In the genomic region with DNA sequence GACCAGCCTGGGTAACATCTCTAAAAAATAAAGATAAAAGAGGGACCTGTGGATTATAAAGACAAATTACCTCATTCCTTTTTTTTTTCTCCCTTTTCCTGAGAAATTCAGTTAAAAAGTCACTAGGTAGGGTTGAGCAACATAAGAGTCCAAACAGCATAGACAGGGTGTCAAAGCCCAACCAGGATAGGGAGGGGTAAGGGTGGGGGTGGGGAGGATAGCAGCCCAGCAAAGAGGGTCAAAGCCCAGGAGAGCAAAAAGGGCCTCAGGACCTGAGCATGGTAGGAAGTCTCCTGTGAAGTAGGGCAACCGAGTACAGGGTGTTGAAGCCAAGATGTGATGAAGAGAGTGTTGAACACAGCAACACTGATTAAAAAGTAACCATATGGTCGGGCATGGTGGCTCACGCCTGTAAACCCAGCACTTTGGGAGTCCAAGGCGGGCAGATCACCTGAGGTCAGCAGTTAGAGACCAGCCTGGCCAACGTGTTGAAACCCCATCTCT, we compare ENCODE assay signal across 19 cellular contexts. TPM values are rescaled to one million over a fixed set of nuclear protein-coding genes. Genes with fewer than 3 reads are reported as not detected.
DNase-seq lines count a peak whose midpoint lies in the region; ATAC-seq and TF ChIP-seq lines count a peak whose summit lies in the region.
"Had no signal": no experiment of that assay in that cellular context is flagged by ENCODE, and none has a peak within 500 bp of the region (broad histone marks: within the 10 kb centered on the region; RNA-seq: fewer than 3 reads in every experiment).

No MANE protein-coding gene starts in this region.

- POLR2A ChIA-PET in OCI-LY7 (lab: Charles Lee), result interaction anchor here (0.5 to 1.8 kb wide), 2 partner anchors 12 to 19 kb away, joined by 3 read pairs; no protein-coding TSS in a partner anchor
- POLR2A ChIA-PET in activated CD4-positive, alpha-beta memory T cell treated with anti-CD3 and anti-CD28 coated beads, Interleukin-2, amount 10 ng/mL, durations not matched to agents 7 days and 5 days (lab: Charles Lee), result no interaction called here

- H2AFZ ChIP-seq in GM23338 (peak overlapping the region; percentile 56; the same call in 1 of the 2 replicates), OCI-LY7 (ENCODE audit: low read length) (no peak overlapping the region)

- no TSS peak for BruUV-seq in OCI-LY7 (replicated peaks; lab: Mats Ljungman, UMichigan)

- H3K36me3 Mint-ChIP-seq in GM23338 (ENCODE audit: low read depth), result no peaks in the 10 kb centered on the region
- H3K36me3 Mint-ChIP-seq in stimulated activated naive B cell treated with anti-CD40 and anti-IgM and Interleukin-4, amounts not matched to agents 10 μg/mL and 1 μg/mL and 100 μg/mL, for 72 hours, result no peaks in the 10 kb centered on the region
- peaks cover 7% of the 10 kb centered on the region for H3K36me3 Mint-ChIP-seq in activated CD4-positive, alpha-beta memory T cell treated with anti-CD3 and anti-CD28 coated beads, Interleukin-2, amount 10 ng/mL, durations not matched to agents 7 days and 5 days (ENCODE audit: low read depth)
- H3K36me3 Mint-ChIP-seq: activated CD8-positive, alpha-beta memory T cell treated with anti-CD3 and anti-CD28 coated beads, Interleukin-2, amount 10 ng/mL, durations not matched to agents 7 days and 5 days; CD4-positive, CD25-positive, alpha-beta regulatory T cell had no signal

- TF ChIP-seq CTCF in GM23338 (conservative IDR thresholded peaks at IDR 0.05; ENCODE audit: low read depth in 2 of 2), result no peak
- no peak for TF ChIP-seq CTCF in body of pancreas (IDR thresholded peaks at IDR 0.05)
- TF ChIP-seq CTCF in right lobe of liver (IDR thresholded peaks at IDR 0.05), result no peak
- no peak for TF ChIP-seq CTCF in OCI-LY7 (conservative IDR thresholded peaks at IDR 0.05; ENCODE audit: low read length)
- TF ChIP-seq CTCF in uterus (IDR thresholded peaks at IDR 0.05), result no peak

- H3K4me2 ChIP-seq in GM23338 (no peak overlapping the region), OCI-LY7 (ENCODE audit: low read length) (no peak overlapping the region)

- no peaks in the 10 kb centered on the region for H3K9me2 ChIP-seq in GM23338 (ENCODE audit: insufficient read depth)
- no peaks in the 10 kb centered on the region for H3K9me2 ChIP-seq in OCI-LY7 (ENCODE audit: insufficient read depth, low read length)

- H3K27me3 ChIP-seq in GM23338 (ENCODE audit: insufficient read depth) (peaks cover 13% of the 10 kb centered on the region), body of pancreas (no peaks in the 10 kb centered on the region), right lobe of liver (no peaks in the 10 kb centered on the region), uterus (no peaks in the 10 kb centered on the region)
- H3K27me3 ChIP-seq: gastroesophageal sphincter had no signal

- H3K27ac ChIP-seq in GM23338 (ENCODE audit: low read depth), result no peak overlapping the region
- H3K27ac ChIP-seq in body of pancreas, result peak overlapping the region; percentile 70 to 88 (median 76)
- peak overlapping the region; percentile 83 to 93 (median 84) for H3K27ac ChIP-seq in right lobe of liver
- no peak overlapping the region for H3K27ac ChIP-seq in OCI-LY7 (ENCODE audit: low read depth, low read length, poor library complexity, severe bottlenecking)
- H3K27ac ChIP-seq in uterus, result no peak overlapping the region
- H3K27ac ChIP-seq: gastroesophageal sphincter had no signal

- H3K9me3 ChIP-seq in body of pancreas (no peaks in the 10 kb centered on the region), right lobe of liver (no peaks in the 10 kb centered on the region), OCI-LY7 (ENCODE audit: low read length) (no peaks in the 10 kb centered on the region), uterus (no peaks in the 10 kb centered on the region)
- H3K9me3 ChIP-seq: gastroesophageal sphincter had no signal

- no peak for DNase-seq in GM23338 (ENCODE audit: low spot score)
- DNase-seq in body of pancreas, result no peak
- DNase-seq in right lobe of liver, result peak in 2 of 3 donors; percentile 60 to 69
- DNase-seq in stimulated activated naive B cell treated with anti-CD40 and anti-IgM and Interleukin-4, amounts not matched to agents 10 μg/mL and 1 μg/mL and 100 μg/mL, for 72 hours, result no peak
- no peak for DNase-seq in NCI-H1105 (lab: John Stamatoyannopoulos, UW)
- DNase-seq in OCI-LY7 (ENCODE audit: low spot score), result no peak
- DNase-seq in activated CD4-positive, alpha-beta memory T cell treated with anti-CD3 and anti-CD28 coated beads, Interleukin-2, amount 10 ng/mL, durations not matched to agents 7 days and 5 days, result no peak
- no peak for DNase-seq in uterus
- DNase-seq: activated CD4-positive, alpha-beta T cell treated with anti-CD3 and anti-CD28 coated beads for 36 hours; activated CD8-positive, alpha-beta memory T cell treated with anti-CD3 and anti-CD28 coated beads, Interleukin-2, amount 10 ng/mL, durations not matched to agents 7 days and 5 days; CD4-positive, CD25-positive, alpha-beta regulatory T cell; left colon; NCI-H2029; NCI-H446 treated with DMSO at 0.1 percent for 48 hours; occipital lobe; stimulated activated CD4-positive, alpha-beta T cell treated with anti-CD3 and anti-CD28 coated beads, Interleukin-1b, Interleukin-23, amount 100 ng/mL, for 48 hours had no signal

- H3K27me3 Mint-ChIP-seq in GM23338 (ENCODE audit: insufficient read depth, low read depth, poor library complexity), result peaks cover under 1% of the 10 kb centered on the region
- H3K27me3 Mint-ChIP-seq in stimulated activated naive B cell treated with anti-CD40 and anti-IgM and Interleukin-4, amounts not matched to agents 10 μg/mL and 1 μg/mL and 100 μg/mL, for 72 hours, result no peaks in the 10 kb centered on the region
- H3K27me3 Mint-ChIP-seq in activated CD4-positive, alpha-beta memory T cell treated with anti-CD3 and anti-CD28 coated beads, Interleukin-2, amount 10 ng/mL, durations not matched to agents 7 days and 5 days, result no peaks in the 10 kb centered on the region
- H3K27me3 Mint-ChIP-seq: activated CD4-positive, alpha-beta T cell treated with anti-CD3 and anti-CD28 coated beads for 36 hours; activated CD8-positive, alpha-beta memory T cell treated with anti-CD3 and anti-CD28 coated beads, Interleukin-2, amount 10 ng/mL, durations not matched to agents 7 days and 5 days; activated T-helper 17 cell treated with anti-CD3 and anti-CD28 coated beads, Interleukin-2, amount 50 U/mL, for 72 hours; stimulated activated naive CD8-positive, alpha-beta T cell treated with anti-CD3 and anti-CD28 coated beads, Interleukin-15, Interleukin-2, amounts not matched to agents 100 ng/mL and 50 ng/mL, for 24 hours had no signal

- H3K36me3 ChIP-seq in GM23338 (ENCODE audit: insufficient read depth) (no peaks in the 10 kb centered on the region), body of pancreas (replicated peaks in 1 of 2; ENCODE audit: insufficient read depth in 1 of 2, low read depth in 2 of 2) (no peaks in the 10 kb centered on the region), right lobe of liver (no peaks in the 10 kb centered on the region), OCI-LY7 (ENCODE audit: insufficient read depth, low read length) (no peaks in the 10 kb centered on the region), uterus (no peaks in the 10 kb centered on the region)
- H3K36me3 ChIP-seq: gastroesophageal sphincter had no signal

- no peak overlapping the region for H3K4me3 Mint-ChIP-seq in GM23338
- no peak overlapping the region for H3K4me3 Mint-ChIP-seq in stimulated activated naive B cell treated with anti-CD40 and anti-IgM and Interleukin-4, amounts not matched to agents 10 μg/mL and 1 μg/mL and 100 μg/mL, for 72 hours
- H3K4me3 Mint-ChIP-seq in activated CD4-positive, alpha-beta memory T cell treated with anti-CD3 and anti-CD28 coated beads, Interleukin-2, amount 10 ng/mL, durations not matched to agents 7 days and 5 days, result no peak overlapping the region
- H3K4me3 Mint-ChIP-seq: activated CD4-positive, alpha-beta T cell treated with anti-CD3 and anti-CD28 coated beads for 36 hours; activated CD8-positive, alpha-beta memory T cell treated with anti-CD3 and anti-CD28 coated beads, Interleukin-2, amount 10 ng/mL, durations not matched to agents 7 days and 5 days; activated T-helper 17 cell treated with anti-CD3 and anti-CD28 coated beads, Interleukin-2, amount 50 U/mL, for 72 hours; CD4-positive, CD25-positive, alpha-beta regulatory T cell; stimulated activated naive CD8-positive, alpha-beta T cell treated with anti-CD3 and anti-CD28 coated beads, Interleukin-15, Interleukin-2, amounts not matched to agents 100 ng/mL and 50 ng/mL, for 24 hours had no signal

- H3K4me1 ChIP-seq in GM23338 (ENCODE audit: insufficient read depth) (no peaks in the 10 kb centered on the region), body of pancreas (peaks cover 48% of the 10 kb centered on the region), right lobe of liver (peaks cover 0 to 39% (median 15%) of the 10 kb centered on the region in 4 donors), OCI-LY7 (ENCODE audit: insufficient read depth, low read length, poor library complexity, severe bottlenecking) (peaks cover 17% of the 10 kb centered on the region), uterus (no peaks in the 10 kb centered on the region)

- ATAC-seq in GM23338 (no peak), body of pancreas (peak; percentile 68), right lobe of liver (peak; percentile 65 to 79 (median 71))
- ATAC-seq in stimulated activated naive B cell treated with anti-CD40 and anti-IgM and Interleukin-4, amounts not matched to agents 10 μg/mL and 1 μg/mL and 100 μg/mL, for 72 hours (replicated peaks), result no peak
- ATAC-seq: activated CD4-positive, alpha-beta T cell treated with anti-CD3 and anti-CD28 coated beads for 36 hours; activated CD8-positive, alpha-beta memory T cell treated with anti-CD3 and anti-CD28 coated beads, Interleukin-2, amount 10 ng/mL, durations not matched to agents 7 days and 5 days; activated T-helper 17 cell treated with anti-CD3 and anti-CD28 coated beads, Interleukin-2, amount 50 U/mL, for 72 hours; gastroesophageal sphincter; left colon had no signal

- H4K20me1 ChIP-seq in GM23338 (replicated peaks; ENCODE audit: insufficient read depth) (no peaks in the 10 kb centered on the region), OCI-LY7 (ENCODE audit: insufficient read depth, low read length) (no peaks in the 10 kb centered on the region)

- intact Hi-C loops in body of pancreas (cut with DNase I) (no loop called here), right lobe of liver (cut with DNase I) (loop anchor here in 1 of 2 donors (10.0 kb wide), 1 partner anchor 88 kb away; no protein-coding TSS in a partner anchor), OCI-LY7 (cut with micrococcal nuclease; ENCODE audit: unreplicated experiment) (no loop called here), uterus (cut with DNase I; ENCODE audit: low total_unique reads) (no loop called here)

- H3K4me3 ChIP-seq in GM23338 (no peak overlapping the region), body of pancreas (no peak overlapping the region), right lobe of liver (no peak overlapping the region), OCI-LY7 (ENCODE audit: low read depth, low read length, poor library complexity, severe bottlenecking) (no peak overlapping the region), uterus (no peak overlapping the region)
- H3K4me3 ChIP-seq: gastroesophageal sphincter had no signal

- peaks cover 6% of the 10 kb centered on the region for H3F3A ChIP-seq in GM23338 (replicated peaks; ENCODE audit: low read depth)

- no peak overlapping the region for H3K27ac Mint-ChIP-seq in GM23338
- peak overlapping the region; percentile 84 for H3K27ac Mint-ChIP-seq in stimulated activated naive B cell treated with anti-CD40 and anti-IgM and Interleukin-4, amounts not matched to agents 10 μg/mL and 1 μg/mL and 100 μg/mL, for 72 hours
- H3K27ac Mint-ChIP-seq in activated CD4-positive, alpha-beta memory T cell treated with anti-CD3 and anti-CD28 coated beads, Interleukin-2, amount 10 ng/mL, durations not matched to agents 7 days and 5 days, result no peak overlapping the region
- H3K27ac Mint-ChIP-seq: activated CD8-positive, alpha-beta memory T cell treated with anti-CD3 and anti-CD28 coated beads, Interleukin-2, amount 10 ng/mL, durations not matched to agents 7 days and 5 days; activated T-helper 17 cell treated with anti-CD3 and anti-CD28 coated beads, Interleukin-2, amount 50 U/mL, for 72 hours; stimulated activated naive CD8-positive, alpha-beta T cell treated with anti-CD3 and anti-CD28 coated beads, Interleukin-15, Interleukin-2, amounts not matched to agents 100 ng/mL and 50 ng/mL, for 24 hours had no signal

- CTCF ChIA-PET in OCI-LY7 (lab: Charles Lee; ENCODE audit: unreplicated experiment), result no interaction called here
- CTCF ChIA-PET in activated CD4-positive, alpha-beta memory T cell treated with anti-CD3 and anti-CD28 coated beads, Interleukin-2, amount 10 ng/mL, durations not matched to agents 7 days and 5 days (lab: Charles Lee), result no interaction called here

- TF ChIP-seq POLR2A in body of pancreas (IDR thresholded peaks at IDR 0.05) (no peak), right lobe of liver (IDR thresholded peaks at IDR 0.05) (no peak), uterus (IDR thresholded peaks at IDR 0.05) (no peak)

- 52 to 63% methylated on average over 5 of the region's 5 CpGs for WGBS in body of pancreas, 2 donors
- 39% methylated on average over 4 of the region's 5 CpGs for WGBS in right lobe of liver (ENCODE audit: insufficient coverage, low coverage, low lambda C conversion rate, missing lambda C conversion rate)

- H3K9me3 Mint-ChIP-seq in GM23338, result no peaks in the 10 kb centered on the region
- no peaks in the 10 kb centered on the region for H3K9me3 Mint-ChIP-seq in stimulated activated naive B cell treated with anti-CD40 and anti-IgM and Interleukin-4, amounts not matched to agents 10 μg/mL and 1 μg/mL and 100 μg/mL, for 72 hours
- no peaks in the 10 kb centered on the region for H3K9me3 Mint-ChIP-seq in activated CD4-positive, alpha-beta memory T cell treated with anti-CD3 and anti-CD28 coated beads, Interleukin-2, amount 10 ng/mL, durations not matched to agents 7 days and 5 days
- H3K9me3 Mint-ChIP-seq: CD4-positive, CD25-positive, alpha-beta regulatory T cell; stimulated activated naive CD8-positive, alpha-beta T cell treated with anti-CD3 and anti-CD28 coated beads, Interleukin-15, Interleukin-2, amounts not matched to agents 100 ng/mL and 50 ng/mL, for 24 hours had no signal

- H3K79me2 ChIP-seq in GM23338 (replicated peaks; ENCODE audit: insufficient read depth) (no peaks in the 10 kb centered on the region), OCI-LY7 (ENCODE audit: insufficient read depth, low read depth, low read length) (no peaks in the 10 kb centered on the region)

- H3K4me1 Mint-ChIP-seq in GM23338, result peaks cover 3% of the 10 kb centered on the region; the same call in 2 of the 3 replicates
- H3K4me1 Mint-ChIP-seq in stimulated activated naive B cell treated with anti-CD40 and anti-IgM and Interleukin-4, amounts not matched to agents 10 μg/mL and 1 μg/mL and 100 μg/mL, for 72 hours, result peaks cover 32 to 43% of the 10 kb centered on the region in 2 donors
- H3K4me1 Mint-ChIP-seq in activated CD4-positive, alpha-beta memory T cell treated with anti-CD3 and anti-CD28 coated beads, Interleukin-2, amount 10 ng/mL, durations not matched to agents 7 days and 5 days, result peaks cover 26% of the 10 kb centered on the region

RNA-seq across cellular contexts. Expression of a gene that starts 5.7 kb away (rescaled TPM):
- 14.7 and 15.8 TPM in 2 replicates for total RNA-seq in GM23338 (2014; rRNA removed; shearing (Covaris generic))
- polyA plus RNA-seq in GM23338 (2016; fragmentation: Nextera tagmentation; extraction: Ambion mirVana), result 6.3 and 7.0 TPM in 2 replicates
- total RNA-seq in body of pancreas (10 to 100 TPM; 31.3 to 42.3 TPM), right lobe of liver (100 to 1,000 TPM in 1 of 6 experiments, 10 to 100 TPM in 5; 48.5 to 145 (median 79.5) TPM), OCI-LY7 (2022) (38.7 and 43.7 TPM in 2 replicates), uterus (10 to 100 TPM; 13.1 to 66.3 (median 37.1) TPM)
- total RNA-seq in OCI-LY7 (2014; rRNA removed; shearing (Covaris generic)), result 8.1 and 12.8 TPM in 2 replicates
- total RNA-seq in activated CD4-positive, alpha-beta memory T cell treated with anti-CD3 and anti-CD28 coated beads, Interleukin-2, amount 10 ng/mL, durations not matched to agents 7 days and 5 days, result 10 to 100 TPM; 69.2 to 70.8 TPM

Comparison
In these comparisons a context has a peak if more than half of its experiments do, and no peak if none do; other contexts are left out.
1. ATAC-seq: peak in body of pancreas (single experiment) and right lobe of liver (4 of 4); none in GM23338 (single experiment) and stimulated activated naive B cell treated with anti-CD40 and anti-IgM and Interleukin-4, amounts not matched to agents 10 μg/mL and 1 μg/mL and 100 μg/mL, for 72 hours (0 of 2).
2. DNase-seq: peak in right lobe of liver (2 of 3); none in GM23338 (single experiment), body of pancreas (0 of 4), stimulated activated naive B cell treated with anti-CD40 and anti-IgM and Interleukin-4, amounts not matched to agents 10 μg/mL and 1 μg/mL and 100 μg/mL, for 72 hours (single experiment), NCI-H1105 (single experiment), OCI-LY7 (single experiment), activated CD4-positive, alpha-beta memory T cell treated with anti-CD3 and anti-CD28 coated beads, Interleukin-2, amount 10 ng/mL, durations not matched to agents 7 days and 5 days (single experiment) and uterus (0 of 2).
3. H3K27ac ChIP-seq: peak in body of pancreas (4 of 4) and right lobe of liver (3 of 3); none in GM23338 (single experiment), OCI-LY7 (single experiment) and uterus (0 of 2).